Comparison of ENCODE assay signal across 11 cellular contexts in the genomic region with DNA sequence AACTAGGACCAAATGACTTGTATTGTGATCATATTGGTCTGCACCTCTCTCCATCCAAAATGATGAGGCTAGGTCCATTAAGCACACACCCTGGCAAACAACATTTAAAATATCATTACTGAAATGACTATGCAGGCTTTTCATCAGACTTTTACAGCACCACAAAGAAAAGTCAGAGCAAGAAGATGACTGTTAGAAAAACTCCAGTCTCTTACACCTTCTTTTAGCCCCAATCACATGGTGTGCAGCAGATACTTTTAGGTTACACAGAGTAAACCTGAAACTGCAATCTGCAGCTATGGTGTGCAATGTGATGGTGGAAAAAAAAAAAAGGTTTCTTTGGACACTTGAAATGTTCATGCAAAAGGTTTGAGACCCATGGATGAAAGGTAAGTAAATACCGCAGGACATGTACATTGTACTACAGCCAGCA. TPM values are rescaled to one million over a fixed set of nuclear protein-coding genes. Genes with fewer than 3 reads are reported as not detected.
DNase-seq lines count a peak whose midpoint lies in the region; ATAC-seq, FAIRE-seq and TF ChIP-seq lines count a peak whose summit lies in the region.
"Had no signal": no experiment of that assay in that cellular context is flagged by ENCODE, and none has a peak within 500 bp of the region (broad histone marks: within the 10 kb centered on the region; RNA-seq: fewer than 3 reads in every experiment).

No MANE protein-coding gene starts in this region.

- no peaks in the 10 kb centered on the region for H3K79me2 ChIP-seq in keratinocyte (ENCODE audit: control insufficient read depth, insufficient read depth, low read length)

- H3K36me3 Mint-ChIP-seq in activated CD4-positive, alpha-beta T cell treated with anti-CD3 and anti-CD28 coated beads, Interleukin-2, amount 10 ng/mL, durations not matched to agents 24 days and 14 days (ENCODE audit: low read depth): no peaks in the 10 kb centered on the region

- H3K4me3 ChIP-seq in keratinocyte (ENCODE audit: control insufficient read depth in 2 of 3, extremely low read depth in 1 of 3, insufficient read depth in 2 of 3, low read depth in 1 of 3, low read length in 3 of 3) (no peak overlapping the region), brain microvascular endothelial cell (ENCODE audit: low read depth, low read length) (no peak overlapping the region)

- ATAC-seq in GM21576 (IDR thresholded peaks at IDR 0.05; ENCODE audit: unreplicated experiment) (peak; percentile 80), HG03439 (IDR thresholded peaks at IDR 0.05; ENCODE audit: unreplicated experiment) (peak; percentile 82)
- ATAC-seq: left ventricle myocardium superior had no signal

- no peaks in the 10 kb centered on the region for H4K20me1 ChIP-seq in keratinocyte (ENCODE audit: control insufficient read depth, extremely low read depth, insufficient read depth, low read length)

- H3K9me3 ChIP-seq in keratinocyte (ENCODE audit: control insufficient read depth, low read depth, low read length): no peaks in the 10 kb centered on the region

- intact Hi-C loops in activated CD4-positive, alpha-beta T cell treated with anti-CD3 and anti-CD28 coated beads, Interleukin-2, amount 10 ng/mL, durations not matched to agents 24 days and 14 days (cut with micrococcal nuclease): loop anchor here (1.0 to 10.0 kb wide), 5 partner anchors 21 to 451 kb away; a partner anchor contains a TSS

- DNase-seq in activated CD4-positive, alpha-beta T cell treated with anti-CD3 and anti-CD28 coated beads, Interleukin-2, amount 10 ng/mL, durations not matched to agents 24 days and 14 days: peak; percentile 75
- no peak for DNase-seq in activated CD4-positive, alpha-beta T cell treated with anti-CD3 and anti-CD28 coated beads for 1 hour
- no peak for DNase-seq in keratinocyte (ENCODE audit: low read depth, low spot score)
- no peak for DNase-seq in brain microvascular endothelial cell
- no peak for DNase-seq in occipital lobe (lab: John Stamatoyannopoulos, UW)
- DNase-seq in C1 segment of cervical spinal cord (lab: John Stamatoyannopoulos, UW): no peak
- DNase-seq: activated CD8-positive, alpha-beta memory T cell treated with anti-CD3 and anti-CD28 coated beads for 24 hours; left ventricle myocardium superior had no signal

- no peaks in the 10 kb centered on the region for H3K9me1 ChIP-seq in keratinocyte (ENCODE audit: control insufficient read depth, extremely low read depth, insufficient read depth, low read length)

- H3K4me2 ChIP-seq in keratinocyte (ENCODE audit: control insufficient read depth, extremely low read depth, insufficient read depth, low read depth, low read length): peak overlapping the region; percentile 2

- in situ Hi-C loops in brain microvascular endothelial cell (cut with HindIII; ENCODE audit: low pct_ligation_motif_present, low sequenced_read_pairs): no loop called here

- no peak overlapping the region for H3K9ac ChIP-seq in keratinocyte (ENCODE audit: control insufficient read depth, extremely low read depth, insufficient read depth, low read length)

- H2AFZ ChIP-seq in keratinocyte (ENCODE audit: control insufficient read depth, low read length): no peak overlapping the region

- FAIRE-seq in keratinocyte (lab: Jason Lieb, UNC): peak; percentile 32
- FAIRE-seq: endometrium had no signal

- no peaks in the 10 kb centered on the region for H3K27me3 ChIP-seq in keratinocyte (ENCODE audit: control insufficient read depth, extremely low read depth, insufficient read depth, low read length)
- no peaks in the 10 kb centered on the region for H3K27me3 ChIP-seq in brain microvascular endothelial cell (replicated peaks)

- H3K4me1 Mint-ChIP-seq in activated CD4-positive, alpha-beta T cell treated with anti-CD3 and anti-CD28 coated beads, Interleukin-2, amount 10 ng/mL, durations not matched to agents 24 days and 14 days: peaks cover 48% of the 10 kb centered on the region

- no peaks in the 10 kb centered on the region for H3K9me3 Mint-ChIP-seq in activated CD4-positive, alpha-beta T cell treated with anti-CD3 and anti-CD28 coated beads, Interleukin-2, amount 10 ng/mL, durations not matched to agents 24 days and 14 days

- dilution Hi-C loops in keratinocyte (cut with MboI; ENCODE audit: extremely low pct_ligation_motif_present, low sequenced_read_pairs): no loop called here

- peak overlapping the region; percentile 34 for H3K4me3 Mint-ChIP-seq in activated CD4-positive, alpha-beta T cell treated with anti-CD3 and anti-CD28 coated beads, Interleukin-2, amount 10 ng/mL, durations not matched to agents 24 days and 14 days

- TF ChIP-seq CTCF in keratinocyte (optimal IDR thresholded peaks at IDR 0.05 in 1 of 3, IDR thresholded peaks at IDR 0.05 in 1 of 3, conservative IDR thresholded peaks at IDR 0.05 in 1 of 3; ENCODE audit: extremely low read depth in 1 of 3, insufficient read depth in 2 of 3, low read length in 3 of 3) (no peak), brain microvascular endothelial cell (IDR thresholded peaks at IDR 0.05; ENCODE audit: low read depth, low read length, missing control alignments) (no peak)

- peak overlapping the region; percentile 86 for H3K27ac Mint-ChIP-seq in activated CD4-positive, alpha-beta T cell treated with anti-CD3 and anti-CD28 coated beads, Interleukin-2, amount 10 ng/mL, durations not matched to agents 24 days and 14 days

- peaks cover 7% of the 10 kb centered on the region for H3K4me1 ChIP-seq in keratinocyte (ENCODE audit: control insufficient read depth, extremely low read depth, insufficient read depth, low read length)

- no peaks in the 10 kb centered on the region for H3K36me3 ChIP-seq in keratinocyte (ENCODE audit: control insufficient read depth in 2 of 2, extremely low read depth in 1 of 2, insufficient read depth in 2 of 2, low read length in 2 of 2)
- H3K36me3 ChIP-seq in brain microvascular endothelial cell (replicated peaks): no peaks in the 10 kb centered on the region

- H3K27me3 Mint-ChIP-seq in activated CD4-positive, alpha-beta T cell treated with anti-CD3 and anti-CD28 coated beads, Interleukin-2, amount 10 ng/mL, durations not matched to agents 24 days and 14 days: no peaks in the 10 kb centered on the region

- H3K27ac ChIP-seq in keratinocyte (ENCODE audit: control insufficient read depth, insufficient read depth, low read length) (no peak overlapping the region), brain microvascular endothelial cell (no peak overlapping the region)

RNA-seq across cellular contexts. Expression of a gene that starts 5.4 kb away (rescaled TPM):
- total RNA-seq in activated CD4-positive, alpha-beta T cell treated with anti-CD3 and anti-CD28 coated beads, Interleukin-2, amount 10 ng/mL, durations not matched to agents 24 days and 14 days: 12.1 and 15.1 TPM in 2 replicates
- 12.1 to 25.6 TPM (median 20.5 TPM) in 3 replicates for polyA plus RNA-seq in keratinocyte
- polyA plus RNA-seq in keratinocyte (2011; ENCODE audit: low read depth): 14.2 TPM
- 6.9 and 15.3 TPM in 2 replicates for polyA plus RNA-seq in keratinocyte (2011; cell fraction: cytosol; rRNA removed)
- polyA plus RNA-seq in keratinocyte (2011; cell fraction: nucleus; rRNA removed): 56.9 and 68.7 TPM in 2 replicates
- polyA plus RNA-seq in keratinocyte (2012; ENCODE audit: low replicate concordance): 9.8 and 11.5 TPM in 2 replicates
- 2.4 to 23.5 TPM (median 8.0 TPM) in 3 replicates for polyA minus RNA-seq in keratinocyte
- polyA minus RNA-seq in keratinocyte (2011; cell fraction: cytosol; rRNA and poly(A)+ RNA removed): 10.0 TPM
- polyA minus RNA-seq in keratinocyte (2011; cell fraction: nucleus; rRNA and poly(A)+ RNA removed): 15.1 and 31.9 TPM in 2 replicates
- total RNA-seq in occipital lobe: 131 TPM

RNA-seq across cellular contexts. Expression of a gene that starts 39.5 kb away (rescaled TPM):
- total RNA-seq in activated CD4-positive, alpha-beta T cell treated with anti-CD3 and anti-CD28 coated beads, Interleukin-2, amount 10 ng/mL, durations not matched to agents 24 days and 14 days: 195 and 200 TPM in 2 replicates
- polyA plus RNA-seq in keratinocyte: 45.4 to 212 TPM (median 80.1 TPM) in 3 replicates
- polyA plus RNA-seq in keratinocyte (2011; ENCODE audit: low read depth): 220 TPM
- 46.4 and 76.9 TPM in 2 replicates for polyA plus RNA-seq in keratinocyte (2011; cell fraction: cytosol; rRNA removed)
- 42.6 and 55.9 TPM in 2 replicates for polyA plus RNA-seq in keratinocyte (2011; cell fraction: nucleus; rRNA removed)
- polyA plus RNA-seq in keratinocyte (2012; ENCODE audit: low replicate concordance): 37.7 and 50.0 TPM in 2 replicates
- polyA minus RNA-seq in keratinocyte: 18.3 to 65.2 TPM (median 48.8 TPM) in 3 replicates
- 155 TPM for polyA minus RNA-seq in keratinocyte (2011; cell fraction: cytosol; rRNA and poly(A)+ RNA removed)
- 16.7 and 22.9 TPM in 2 replicates for polyA minus RNA-seq in keratinocyte (2011; cell fraction: nucleus; rRNA and poly(A)+ RNA removed)
- 20.1 TPM for total RNA-seq in occipital lobe
